In the genomic region with DNA sequence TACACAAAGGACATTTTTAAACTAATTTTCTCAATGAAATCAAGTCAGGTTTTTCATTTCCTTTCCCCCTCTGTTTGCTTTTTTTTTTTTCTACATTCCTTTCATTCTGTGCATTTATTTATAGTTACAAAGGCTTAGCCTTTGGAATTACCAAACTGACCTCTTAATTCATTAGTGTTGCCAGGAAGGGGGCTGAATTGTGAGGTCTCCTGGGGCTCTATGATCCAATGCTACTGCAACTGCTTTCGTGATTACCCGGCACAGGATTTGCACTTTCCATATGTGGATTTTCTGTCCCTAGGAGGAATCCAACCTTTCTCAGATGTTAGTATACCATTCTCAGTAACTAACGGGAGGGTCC, we compare ENCODE assay signal across 9 cellular contexts. TPM values are rescaled to one million over a fixed set of nuclear protein-coding genes. Genes with fewer than 3 reads are reported as not detected.
DNase-seq lines count a peak whose midpoint lies in the region; ATAC-seq and TF ChIP-seq lines count a peak whose summit lies in the region.
"Had no signal": no experiment of that assay in that cellular context is flagged by ENCODE, and none has a peak within 500 bp of the region (broad histone marks: within the 10 kb centered on the region; RNA-seq: fewer than 3 reads in every experiment).

No MANE protein-coding gene starts in this region.

- no peak for TF ChIP-seq EP300 in transverse colon (IDR thresholded peaks at IDR 0.05; ENCODE audit: low read depth)
- TF ChIP-seq EP300 in ovary (IDR thresholded peaks at IDR 0.05), result no peak

- H3K27me3 ChIP-seq in adipocyte (replicated peaks; ENCODE audit: control insufficient read depth, insufficient read depth, low read length), result no peaks in the 10 kb centered on the region
- no peaks in the 10 kb centered on the region for H3K27me3 ChIP-seq in transverse colon
- no peaks in the 10 kb centered on the region for H3K27me3 ChIP-seq in H7 (ENCODE audit: control insufficient read depth, insufficient read depth, low read length)
- no peaks in the 10 kb centered on the region for H3K27me3 ChIP-seq in ovary
- H3K27me3 ChIP-seq: neutrophil had no signal

- no peak overlapping the region for H3K4me3 Mint-ChIP-seq in activated naive CD4-positive, alpha-beta T cell treated with anti-CD3 and anti-CD28 coated beads, Interleukin-2, amount 10 ng/mL, durations not matched to agents 7 days and 5 days

- no peaks in the 10 kb centered on the region for H3K27me3 Mint-ChIP-seq in activated naive CD4-positive, alpha-beta T cell treated with anti-CD3 and anti-CD28 coated beads, Interleukin-2, amount 10 ng/mL, durations not matched to agents 7 days and 5 days

- H3K27ac Mint-ChIP-seq in activated naive CD4-positive, alpha-beta T cell treated with anti-CD3 and anti-CD28 coated beads, Interleukin-2, amount 10 ng/mL, durations not matched to agents 7 days and 5 days, result peak overlapping the region; percentile 39
- no peak overlapping the region for H3K27ac Mint-ChIP-seq in activated naive CD4-positive, alpha-beta T cell treated with anti-CD3 and anti-CD28 coated beads, Interleukin-2, amount 50 U/mL, for 72 hours

- no peaks in the 10 kb centered on the region for H3K9me3 Mint-ChIP-seq in activated naive CD4-positive, alpha-beta T cell treated with anti-CD3 and anti-CD28 coated beads, Interleukin-2, amount 10 ng/mL, durations not matched to agents 7 days and 5 days
- peaks cover 0 to 4% of the 10 kb centered on the region in 2 donors for H3K9me3 Mint-ChIP-seq in activated naive CD4-positive, alpha-beta T cell treated with anti-CD3 and anti-CD28 coated beads, Interleukin-2, amount 50 U/mL, for 72 hours

- H3K36me3 ChIP-seq in adipocyte (ENCODE audit: control insufficient read depth, insufficient read depth, low read length, severe bottlenecking), result peaks cover 44% of the 10 kb centered on the region
- peaks cover 0 to 14% (median 3%) of the 10 kb centered on the region in 4 donors for H3K36me3 ChIP-seq in transverse colon
- peaks cover 1% of the 10 kb centered on the region; the same call in 1 of the 2 replicates for H3K36me3 ChIP-seq in H7 (replicated peaks; ENCODE audit: control insufficient read depth, insufficient read depth, low read length)
- no peaks in the 10 kb centered on the region for H3K36me3 ChIP-seq in ovary

- DNase-seq in activated naive CD4-positive, alpha-beta T cell treated with anti-CD3 and anti-CD28 coated beads, Interleukin-2, amount 10 ng/mL, durations not matched to agents 7 days and 5 days, result no peak
- DNase-seq in activated naive CD4-positive, alpha-beta T cell treated with anti-CD3 and anti-CD28 coated beads, Interleukin-2, amount 50 U/mL, for 72 hours (ENCODE audit: low spot score in 2 of 2), result no peak
- DNase-seq in adipocyte (ENCODE audit: low read depth), result peak; percentile 92
- peak; percentile 69 for DNase-seq in left kidney (ENCODE audit: low read depth, low spot score)
- DNase-seq in transverse colon, result no peak
- no peak for DNase-seq in posterior cingulate gyrus
- DNase-seq in H7, result no peak
- no peak for DNase-seq in ovary

- in situ Hi-C loops in transverse colon (cut with MboI; ENCODE audit: low pct_ligation_motif_present in 1 of 4, low pct_unique_long_range_greater_than_20kb in 1 of 4, low sequenced_read_pairs in 3 of 4), result no loop called here

- peaks cover 66% of the 10 kb centered on the region for H3K4me1 Mint-ChIP-seq in activated naive CD4-positive, alpha-beta T cell treated with anti-CD3 and anti-CD28 coated beads, Interleukin-2, amount 10 ng/mL, durations not matched to agents 7 days and 5 days

- no peak for TF ChIP-seq CTCF in transverse colon (IDR thresholded peaks at IDR 0.05)
- no peak for TF ChIP-seq CTCF in ovary (IDR thresholded peaks at IDR 0.05)

- WGBS in transverse colon (ENCODE audit: low coverage in 1 of 2), 2 donors, result 82 to 83% methylated on average over 1 to 3 of the region's 3 CpGs
- 21 to 26% (median 22%) methylated on average over 3 of the region's 3 CpGs for WGBS in ovary, 3 donors

- H3K4me3 ChIP-seq in adipocyte (ENCODE audit: low read length) (peak overlapping the region; percentile 46), transverse colon (no peak overlapping the region), H7 (ENCODE audit: insufficient read depth, low read depth, low read length) (no peak overlapping the region), ovary (no peak overlapping the region)

- H3K27ac ChIP-seq in transverse colon (peak overlapping the region in 3 of 4 donors; percentile 0 to 5 (median 4)), ovary (no peak overlapping the region)
- H3K27ac ChIP-seq: neutrophil had no signal

- no peak for TF ChIP-seq POLR2A in transverse colon (IDR thresholded peaks at IDR 0.05)
- no peak for TF ChIP-seq POLR2A in ovary (IDR thresholded peaks at IDR 0.05)

- H3K9ac ChIP-seq in adipocyte (ENCODE audit: low read length), result peak overlapping the region; percentile 57

- H3K9me3 ChIP-seq in adipocyte (ENCODE audit: control insufficient read depth, low read length) (no peaks in the 10 kb centered on the region), transverse colon (no peaks in the 10 kb centered on the region), ovary (no peaks in the 10 kb centered on the region)
- H3K9me3 ChIP-seq: neutrophil had no signal

- peaks cover 76% of the 10 kb centered on the region for H3K36me3 Mint-ChIP-seq in activated naive CD4-positive, alpha-beta T cell treated with anti-CD3 and anti-CD28 coated beads, Interleukin-2, amount 10 ng/mL, durations not matched to agents 7 days and 5 days
- H3K36me3 Mint-ChIP-seq in activated naive CD4-positive, alpha-beta T cell treated with anti-CD3 and anti-CD28 coated beads, Interleukin-2, amount 50 U/mL, for 72 hours, result peaks cover 15 to 54% of the 10 kb centered on the region in 2 donors

- CTCF ChIA-PET in activated naive CD4-positive, alpha-beta T cell treated with anti-CD3 and anti-CD28 coated beads, Interleukin-2, amount 10 ng/mL, durations not matched to agents 7 days and 5 days (lab: Charles Lee), result no interaction called here

- intact Hi-C loops in transverse colon (cut with DNase I; ENCODE audit: low total_unique reads) (no loop called here), posterior cingulate gyrus (cut with DNase I) (no loop called here), ovary (cut with DNase I) (no loop called here)

- H3K4me1 ChIP-seq in adipocyte (ENCODE audit: control insufficient read depth, insufficient read depth, low read length) (peaks cover 64% of the 10 kb centered on the region), transverse colon (peaks cover 0 to 21% (median 4%) of the 10 kb centered on the region in 4 donors), ovary (ENCODE audit: insufficient read depth) (no peaks in the 10 kb centered on the region)

- ATAC-seq in activated naive CD4-positive, alpha-beta T cell treated with anti-CD3 and anti-CD28 coated beads, Interleukin-2, amount 50 U/mL, for 72 hours, result no peak

RNA-seq across cellular contexts. Expression of a gene that starts 35.3 kb away (rescaled TPM):
- 10 to 100 TPM; 11.0 to 24.4 TPM for total RNA-seq in activated naive CD4-positive, alpha-beta T cell treated with anti-CD3 and anti-CD28 coated beads, Interleukin-2, amount 50 U/mL, for 72 hours
- total RNA-seq in transverse colon (10 to 100 TPM; 34.6 to 82.7 (median 72.3) TPM), ovary (10 to 100 TPM in 5 of 7 donors, 1 to 10 TPM in 2; 5.0 to 49.4 (median 17.4) TPM)
- total RNA-seq in H7 (2014; rRNA removed; shearing (Covaris generic)), result 5.0 and 6.5 TPM in 2 replicates
- polyA plus RNA-seq in ovary, result 10 to 100 TPM in 1 of 2 donors, 1 to 10 TPM in 1; 8.7 to 13.7 TPM

Comparison
In these comparisons a context has a peak if more than half of its experiments do, and no peak if none do; other contexts are left out.
1. DNase-seq: peak in adipocyte (single experiment) and left kidney (single experiment); none in activated naive CD4-positive, alpha-beta T cell treated with anti-CD3 and anti-CD28 coated beads, Interleukin-2, amount 10 ng/mL, durations not matched to agents 7 days and 5 days (single experiment), activated naive CD4-positive, alpha-beta T cell treated with anti-CD3 and anti-CD28 coated beads, Interleukin-2, amount 50 U/mL, for 72 hours (0 of 2), transverse colon (single experiment), posterior cingulate gyrus (0 of 10), H7 (single experiment) and ovary (0 of 5).
2. H3K27ac ChIP-seq: peak in transverse colon (3 of 4); none in ovary (0 of 2).